12 cellular contexts compared by ENCODE assay signal in the genomic region with DNA sequence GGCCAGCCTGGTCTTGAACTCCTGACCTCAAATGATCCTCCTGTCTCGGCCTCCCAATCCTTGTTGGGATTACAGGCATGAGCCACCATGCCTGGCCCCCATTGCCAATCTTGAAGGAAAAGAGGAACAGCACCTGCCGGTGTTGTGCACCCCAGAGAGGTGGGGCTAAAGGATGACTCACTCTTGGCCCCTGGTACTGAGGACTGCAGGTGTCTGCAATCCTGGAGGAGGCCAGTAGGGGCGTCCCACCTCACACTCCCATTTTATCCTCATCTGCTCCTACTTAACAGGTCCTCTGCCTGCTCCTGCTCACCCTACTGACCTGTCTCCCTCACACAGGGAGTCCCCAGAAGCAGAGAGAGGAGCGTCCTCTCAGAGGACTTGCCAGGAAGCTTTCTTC.
DNase-seq lines count a peak whose midpoint lies in the region; ATAC-seq, FAIRE-seq and TF ChIP-seq lines count a peak whose summit lies in the region.
"Had no signal": no experiment of that assay in that cellular context is flagged by ENCODE, and none has a peak within 500 bp of the region (broad histone marks: within the 10 kb centered on the region; RNA-seq: fewer than 3 reads in every experiment).

No MANE protein-coding gene starts in this region.

- H3K4me3 Mint-ChIP-seq in astrocyte (ENCODE audit: unreplicated experiment): no peak overlapping the region
- no peak overlapping the region for H3K4me3 Mint-ChIP-seq in activated CD4-positive, alpha-beta memory T cell treated with anti-CD3 and anti-CD28 coated beads for 36 hours

- H2AFZ ChIP-seq in astrocyte (ENCODE audit: low read depth, low read length) (no peak overlapping the region), HepG2 (ENCODE audit: low read length) (no peak overlapping the region)

- H3K27me3 ChIP-seq in astrocyte (ENCODE audit: insufficient read depth, low read length) (no peaks in the 10 kb centered on the region), HepG2 (ENCODE audit: control insufficient read depth in 1 of 2, insufficient read depth in 2 of 2, low read length in 2 of 2) (peaks cover 0 to 3% of the 10 kb centered on the region in 2 experiments; a peak in 1 of 5 replicates)
- H3K27me3 ChIP-seq: adrenal gland, right lobe of liver, SJCRH30 had no signal

- WGBS in HepG2 (ENCODE audit: low lambda C conversion rate): 0% methylated on average over 4 of the region's 4 CpGs

- TF ChIP-seq EP300 in HepG2 (IDR thresholded peaks at IDR 0.05; ENCODE audit: low read depth in 2 of 2, low read length in 2 of 2) (no peak), HepG2 (CRISPR knock-in tag; IDR thresholded peaks at IDR 0.05; ENCODE audit: borderline replicate concordance) (no peak)

- ATAC-seq in HepG2 (peak; percentile 84), GM18867 (IDR thresholded peaks at IDR 0.05; ENCODE audit: unreplicated experiment) (no peak)

- POLR2A ChIA-PET in HepG2 (lab: Yijun Ruan, JAX): no interaction called here
- POLR2A ChIA-PET in activated CD4-positive, alpha-beta memory T cell treated with anti-CD3 and anti-CD28 coated beads for 36 hours (lab: Charles Lee): no interaction called here

- TF ChIP-seq CTCF in GM12864 (IDR thresholded peaks at IDR 0.05; ENCODE audit: low read depth, low read length, missing control alignments) (peak; percentile 70), HFF-Myc (IDR thresholded peaks at IDR 0.05; ENCODE audit: low read depth, low read length, missing control alignments) (peak; percentile 28), astrocyte (IDR thresholded peaks at IDR 0.05; ENCODE audit: insufficient read depth, low read depth, low read length) (peak; percentile 6), HepG2 (CRISPR knock-in tag; IDR thresholded peaks at IDR 0.05) (0 out of 2 replicates have a peak, but pooled peaks have one; percentile 21)

- H3K9me3 ChIP-seq in astrocyte (ENCODE audit: insufficient read depth, low read depth, low read length) (no peaks in the 10 kb centered on the region), HepG2 (ENCODE audit: low read length) (no peaks in the 10 kb centered on the region)
- H3K9me3 ChIP-seq: adrenal gland, right lobe of liver, SJCRH30 had no signal

- in situ Hi-C loops in HepG2 (cut with HindIII; ENCODE audit: extremely low pct_ligation_motif_present, low pct_unique_long_range_greater_than_20kb): no loop called here

- no peak overlapping the region for H3K4me2 ChIP-seq in astrocyte (ENCODE audit: low read length)
- H3K4me2 ChIP-seq in HepG2 (ENCODE audit: low read depth, low read length): no peak overlapping the region

- H3K27ac Mint-ChIP-seq in astrocyte (ENCODE audit: unreplicated experiment): no peak overlapping the region
- no peak overlapping the region for H3K27ac Mint-ChIP-seq in activated CD4-positive, alpha-beta memory T cell treated with anti-CD3 and anti-CD28 coated beads for 36 hours

- no peaks in the 10 kb centered on the region for H3K36me3 Mint-ChIP-seq in astrocyte (ENCODE audit: low read depth, unreplicated experiment)
- H3K36me3 Mint-ChIP-seq in activated CD4-positive, alpha-beta memory T cell treated with anti-CD3 and anti-CD28 coated beads for 36 hours: no peaks in the 10 kb centered on the region

- H3K27ac ChIP-seq in astrocyte (ENCODE audit: low read depth, low read length): no peak overlapping the region
- H3K27ac ChIP-seq in HepG2 (ENCODE audit: extremely low read length, insufficient read depth, low read length): no peak overlapping the region
- H3K27ac ChIP-seq: adrenal gland, right lobe of liver, SJCRH30 had no signal

- H3K79me2 ChIP-seq in astrocyte (ENCODE audit: insufficient read depth, low read length) (no peaks in the 10 kb centered on the region), HepG2 (ENCODE audit: insufficient read depth, low read length) (no peaks in the 10 kb centered on the region)

- peaks cover 6% of the 10 kb centered on the region for H3K9me3 Mint-ChIP-seq in astrocyte (ENCODE audit: unreplicated experiment)
- H3K9me3 Mint-ChIP-seq in activated CD4-positive, alpha-beta memory T cell treated with anti-CD3 and anti-CD28 coated beads for 36 hours: no peaks in the 10 kb centered on the region

- H3K9ac ChIP-seq in astrocyte (ENCODE audit: low read length) (no peak overlapping the region), HepG2 (ENCODE audit: insufficient read depth, low read depth, low read length) (no peak overlapping the region)

- no TSS peak for BruUV-seq in HepG2 (replicated peaks; lab: Mats Ljungman, UMichigan)

- peaks cover 19% of the 10 kb centered on the region for H3K4me1 Mint-ChIP-seq in astrocyte (ENCODE audit: low read depth, unreplicated experiment)
- H3K4me1 Mint-ChIP-seq in activated CD4-positive, alpha-beta memory T cell treated with anti-CD3 and anti-CD28 coated beads for 36 hours (ENCODE audit: low read depth): no peaks in the 10 kb centered on the region

- TF ChIP-seq RAD21 in HepG2 (CRISPR knock-in tag; IDR thresholded peaks at IDR 0.05): no peak

- CTCF ChIA-PET in HepG2 (lab: Yijun Ruan, JAX; ENCODE audit: low intra/inter-chr PET ratio, low total read pairs): no interaction called here
- CTCF ChIA-PET in activated CD4-positive, alpha-beta memory T cell treated with anti-CD3 and anti-CD28 coated beads for 36 hours (lab: Charles Lee): no interaction called here

- H3K4me1 ChIP-seq in astrocyte (ENCODE audit: insufficient read depth, low read length): peaks cover 4% of the 10 kb centered on the region
- no peaks in the 10 kb centered on the region for H3K4me1 ChIP-seq in HepG2 (ENCODE audit: insufficient read depth, low read length)
- H3K4me1 ChIP-seq: adrenal gland, right lobe of liver had no signal

- no peak for TF ChIP-seq POLR2A in HepG2 (IDR thresholded peaks at IDR 0.05; ENCODE audit: insufficient read depth in 1 of 2, low read depth in 2 of 2, low read length in 2 of 2)

- peaks cover 4% of the 10 kb centered on the region for H3K27me3 Mint-ChIP-seq in astrocyte (ENCODE audit: low read depth, unreplicated experiment)
- H3K27me3 Mint-ChIP-seq in activated CD4-positive, alpha-beta memory T cell treated with anti-CD3 and anti-CD28 coated beads for 36 hours: peaks cover 15% of the 10 kb centered on the region

- H4K20me1 ChIP-seq in astrocyte (ENCODE audit: insufficient read depth, low read length) (no peaks in the 10 kb centered on the region), HepG2 (ENCODE audit: insufficient read depth, low read length) (no peaks in the 10 kb centered on the region)

- H3K36me3 ChIP-seq in astrocyte (ENCODE audit: insufficient read depth, low read length): no peaks in the 10 kb centered on the region
- H3K36me3 ChIP-seq in HepG2 (replicated peaks in 1 of 2; ENCODE audit: control insufficient read depth in 1 of 2, insufficient read depth in 2 of 2, low read length in 2 of 2): no peaks in the 10 kb centered on the region
- H3K36me3 ChIP-seq: adrenal gland, right lobe of liver, SJCRH30 had no signal

- intact Hi-C loops in HepG2 (cut with micrococcal nuclease; ENCODE audit: unreplicated experiment): no loop called here
- intact Hi-C loops in activated CD4-positive, alpha-beta memory T cell treated with anti-CD3 and anti-CD28 coated beads for 36 hours (cut with micrococcal nuclease): no loop called here

- DNase-seq in GM12864 (ENCODE audit: low read depth) (no peak), HFF-Myc (ENCODE audit: extremely low read depth, low read depth) (no peak), astrocyte (ENCODE audit: low read depth) (no peak), HepG2 (ENCODE audit: low spot score) (peak; percentile 5), SHP77 (lab: John Stamatoyannopoulos, UW) (no peak)
- DNase-seq in activated CD4-positive, alpha-beta memory T cell treated with anti-CD3 and anti-CD28 coated beads for 36 hours: no peak
- DNase-seq: activated CD4-positive, alpha-beta T cell treated with anti-CD3 and anti-CD28 coated beads, Interleukin-2, amount 50 U/mL, for 48 hours; adrenal gland; NCI-H1930; right lobe of liver; SJCRH30 had no signal

- H3K4me3 ChIP-seq in GM12864 (ENCODE audit: low read depth, low read length) (no peak overlapping the region), HFF-Myc (replicated peaks; ENCODE audit: low read depth, low read length) (no peak overlapping the region), astrocyte (ENCODE audit: insufficient read depth, low read depth, low read length) (no peak overlapping the region), HepG2 (replicated peaks in 1 of 3; ENCODE audit: insufficient read depth in 1 of 3, low read depth in 2 of 3, low read length in 3 of 3) (no peak overlapping the region)
- H3K4me3 ChIP-seq: adrenal gland, right lobe of liver, SJCRH30 had no signal

- FAIRE-seq in astrocyte (lab: Jason Lieb, UNC) (no peak), HepG2 (lab: Jason Lieb, UNC) (no peak)

TF ChIP-seq in HepG2, 621 proteins besides CTCF, POLR2A, EP300 and RAD21:
- TF ChIP-seq STAG1 (CRISPR knock-in tag; IDR thresholded peaks at IDR 0.05) (peak; percentile 40), JUND (CRISPR knock-in tag; IDR thresholded peaks at IDR 0.05) (0 out of 2 replicates have a peak, but pooled peaks have one; percentile 31), FOSL2 (CRISPR knock-in tag; IDR thresholded peaks at IDR 0.05) (peak; percentile 81), SUZ12 (IDR thresholded peaks at IDR 0.05; ENCODE audit: low read depth, low read length) (no peak)
- TF ChIP-seq, protein P1, sequence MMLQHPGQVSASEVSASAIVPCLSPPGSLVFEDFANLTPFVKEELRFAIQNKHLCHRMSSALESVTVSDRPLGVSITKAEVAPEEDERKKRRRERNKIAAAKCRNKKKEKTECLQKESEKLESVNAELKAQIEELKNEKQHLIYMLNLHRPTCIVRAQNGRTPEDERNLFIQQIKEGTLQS (CRISPR knock-in tag; IDR thresholded peaks at IDR 0.05): 0 out of 2 replicates have a peak, but pooled peaks have one; percentile 44
TF ChIP-seq in HepG2: peak in this region for 4.

Comparison
In these comparisons a context has a peak if more than half of its experiments do, and no peak if none do; other contexts are left out.
1. CTCF ChIP-seq: peak in every context shown above with its lines; median percentile 70 in GM12864; 28 in HFF-Myc; 21 in HepG2; 6 in astrocyte.